In genomic region chr1:112700290-112701226, GRCh38 we compare ENCODE assay signal across 1 cellular context.
A peak's percentile ranks its signal among the peaks of the same experiment; 100 is the strongest.
TF ChIP-seq lines count a peak whose summit lies in the region.

No MANE protein-coding gene starts in this region.

TF ChIP-seq in GM12878, 131 proteins besides CTCF, POLR2A, EP300 and RAD21 (continued from another document):
- TF ChIP-seq, protein P1, sequence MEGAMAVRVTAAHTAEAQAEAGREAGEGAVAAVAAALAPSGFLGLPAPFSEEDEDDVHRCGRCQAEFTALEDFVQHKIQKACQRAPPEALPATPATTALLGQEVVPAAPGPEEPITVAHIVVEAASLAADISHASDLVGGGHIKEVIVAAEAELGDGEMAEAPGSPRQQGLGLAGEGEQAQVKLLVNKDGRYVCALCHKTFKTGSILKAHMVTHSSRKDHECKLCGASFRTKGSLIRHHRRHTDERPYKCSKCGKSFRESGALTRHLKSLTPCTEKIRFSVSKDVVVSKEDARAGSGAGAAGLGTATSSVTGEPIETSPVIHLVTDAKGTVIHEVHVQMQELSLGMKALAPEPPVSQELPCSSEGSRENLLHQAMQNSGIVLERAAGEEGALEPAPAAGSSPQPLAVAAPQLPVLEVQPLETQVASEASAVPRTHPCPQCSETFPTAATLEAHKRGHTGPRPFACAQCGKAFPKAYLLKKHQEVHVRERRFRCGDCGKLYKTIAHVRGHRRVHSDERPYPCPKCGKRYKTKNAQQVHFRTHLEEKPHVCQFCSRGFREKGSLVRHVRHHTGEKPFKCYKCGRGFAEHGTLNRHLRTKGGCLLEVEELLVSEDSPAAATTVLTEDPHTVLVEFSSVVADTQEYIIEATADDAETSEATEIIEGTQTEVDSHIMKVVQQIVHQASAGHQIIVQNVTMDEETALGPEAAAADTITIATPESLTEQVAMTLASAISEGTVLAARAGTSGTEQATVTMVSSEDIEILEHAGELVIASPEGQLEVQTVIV (IDR thresholded peaks at IDR 0.05; ENCODE audit: borderline replicate concordance, partially characterized antibody) = no peak
- TF ChIP-seq, protein P2, sequence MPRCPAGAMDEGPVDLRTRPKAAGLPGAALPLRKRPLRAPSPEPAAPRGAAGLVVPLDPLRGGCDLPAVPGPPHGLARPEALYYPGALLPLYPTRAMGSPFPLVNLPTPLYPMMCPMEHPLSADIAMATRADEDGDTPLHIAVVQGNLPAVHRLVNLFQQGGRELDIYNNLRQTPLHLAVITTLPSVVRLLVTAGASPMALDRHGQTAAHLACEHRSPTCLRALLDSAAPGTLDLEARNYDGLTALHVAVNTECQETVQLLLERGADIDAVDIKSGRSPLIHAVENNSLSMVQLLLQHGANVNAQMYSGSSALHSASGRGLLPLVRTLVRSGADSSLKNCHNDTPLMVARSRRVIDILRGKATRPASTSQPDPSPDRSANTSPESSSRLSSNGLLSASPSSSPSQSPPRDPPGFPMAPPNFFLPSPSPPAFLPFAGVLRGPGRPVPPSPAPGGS (IDR thresholded peaks at IDR 0.05; ENCODE audit: borderline replicate concordance, insufficient read depth, low read depth, low read length, poor library complexity, severe bottlenecking) = peak; percentile 55
- TF ChIP-seq MEF2B (IDR thresholded peaks at IDR 0.05; ENCODE audit: partially characterized antibody, poor library complexity, severe bottlenecking) (peak; percentile 88), EED (IDR thresholded peaks at IDR 0.05; ENCODE audit: low read depth) (peak; percentile 63; the same call in 1 of the 2 replicates), SUZ12 (IDR thresholded peaks at IDR 0.05; ENCODE audit: unreplicated experiment) (no peak), DPF2 (IDR thresholded peaks at IDR 0.05) (peak; percentile 72), CEBPB (IDR thresholded peaks at IDR 0.05; ENCODE audit: borderline replicate concordance in 1 of 2, low read depth in 2 of 2, low read length in 2 of 2) (no peak), MYB (IDR thresholded peaks at IDR 0.05; ENCODE audit: borderline replicate concordance, low read depth, low read length) (no peak), NFIC (IDR thresholded peaks at IDR 0.05; ENCODE audit: low read depth, low read length) (peak; percentile 42; the same call in 1 of the 2 replicates), MAX (IDR thresholded peaks at IDR 0.05; ENCODE audit: low read depth, low read length) (no peak), MTA3 (IDR thresholded peaks at IDR 0.05; ENCODE audit: borderline replicate concordance, low read length) (no peak), SKIL (IDR thresholded peaks at IDR 0.05; ENCODE audit: low read depth, poor library complexity, severe bottlenecking) (peak; percentile 67), NFYA (IDR thresholded peaks at IDR 0.05; ENCODE audit: borderline replicate concordance, low read depth, low read length) (no peak), KAT2A (conservative IDR thresholded peaks at IDR 0.05; ENCODE audit: control insufficient read depth, low read depth, low read length) (no peak), SP1 (IDR thresholded peaks at IDR 0.05; ENCODE audit: low read depth, low read length) (no peak), PML (IDR thresholded peaks at IDR 0.05; ENCODE audit: low read length) (peak; percentile 70), CREB1 (IDR thresholded peaks at IDR 0.05; ENCODE audit: low read depth) (peak; percentile 51; the same call in 1 of the 2 replicates), NRF1 (conservative IDR thresholded peaks at IDR 0.05; ENCODE audit: low read depth, low read length) (no peak), TARDBP (IDR thresholded peaks at IDR 0.05; ENCODE audit: borderline replicate concordance) (no peak), RBBP5 (conservative IDR thresholded peaks at IDR 0.05) (no peak), YBX1 (IDR thresholded peaks at IDR 0.05) (no peak), PBX3 (IDR thresholded peaks at IDR 0.05; ENCODE audit: insufficient replicate concordance, low read depth, low read length) (no peak), TCF12 (IDR thresholded peaks at IDR 0.05; ENCODE audit: low read depth, low read length) (0 out of 2 replicates have a peak, but pooled peaks have one; percentile 19), CBX3 (IDR thresholded peaks at IDR 0.05; ENCODE audit: borderline replicate concordance, low read depth) (no peak), FOXK2 (IDR thresholded peaks at IDR 0.05) (no peak), ATF7 (IDR thresholded peaks at IDR 0.05; ENCODE audit: low read depth) (peak; percentile 98), JUND (IDR thresholded peaks at IDR 0.05; ENCODE audit: low read depth, low read length) (peak; percentile 24; the same call in 1 of the 2 replicates), SMAD1 (IDR thresholded peaks at IDR 0.05; ENCODE audit: low read depth, partially characterized antibody) (peak; percentile 97), CHD4 (IDR thresholded peaks at IDR 0.05) (no peak), SMARCA5 (IDR thresholded peaks at IDR 0.05) (no peak), SPI1 (IDR thresholded peaks at IDR 0.05; ENCODE audit: borderline replicate concordance, insufficient read depth, low read depth, low read length) (0 out of 2 replicates have a peak, but pooled peaks have one; percentile 7), CREM (IDR thresholded peaks at IDR 0.05; ENCODE audit: low read depth) (peak; percentile 33; the same call in 1 of the 2 replicates), ZNF384 (IDR thresholded peaks at IDR 0.05; ENCODE audit: borderline replicate concordance, low read depth, low read length) (no peak)
- TF ChIP-seq, protein P3, sequence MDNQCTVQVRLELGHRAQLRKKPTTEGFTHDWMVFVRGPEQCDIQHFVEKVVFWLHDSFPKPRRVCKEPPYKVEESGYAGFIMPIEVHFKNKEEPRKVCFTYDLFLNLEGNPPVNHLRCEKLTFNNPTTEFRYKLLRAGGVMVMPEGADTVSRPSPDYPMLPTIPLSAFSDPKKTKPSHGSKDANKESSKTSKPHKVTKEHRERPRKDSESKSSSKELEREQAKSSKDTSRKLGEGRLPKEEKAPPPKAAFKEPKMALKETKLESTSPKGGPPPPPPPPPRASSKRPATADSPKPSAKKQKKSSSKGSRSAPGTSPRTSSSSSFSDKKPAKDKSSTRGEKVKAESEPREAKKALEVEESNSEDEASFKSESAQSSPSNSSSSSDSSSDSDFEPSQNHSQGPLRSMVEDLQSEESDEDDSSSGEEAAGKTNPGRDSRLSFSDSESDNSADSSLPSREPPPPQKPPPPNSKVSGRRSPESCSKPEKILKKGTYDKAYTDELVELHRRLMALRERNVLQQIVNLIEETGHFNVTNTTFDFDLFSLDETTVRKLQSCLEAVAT (IDR thresholded peaks at IDR 0.05) = no peak
- TF ChIP-seq, protein P4, sequence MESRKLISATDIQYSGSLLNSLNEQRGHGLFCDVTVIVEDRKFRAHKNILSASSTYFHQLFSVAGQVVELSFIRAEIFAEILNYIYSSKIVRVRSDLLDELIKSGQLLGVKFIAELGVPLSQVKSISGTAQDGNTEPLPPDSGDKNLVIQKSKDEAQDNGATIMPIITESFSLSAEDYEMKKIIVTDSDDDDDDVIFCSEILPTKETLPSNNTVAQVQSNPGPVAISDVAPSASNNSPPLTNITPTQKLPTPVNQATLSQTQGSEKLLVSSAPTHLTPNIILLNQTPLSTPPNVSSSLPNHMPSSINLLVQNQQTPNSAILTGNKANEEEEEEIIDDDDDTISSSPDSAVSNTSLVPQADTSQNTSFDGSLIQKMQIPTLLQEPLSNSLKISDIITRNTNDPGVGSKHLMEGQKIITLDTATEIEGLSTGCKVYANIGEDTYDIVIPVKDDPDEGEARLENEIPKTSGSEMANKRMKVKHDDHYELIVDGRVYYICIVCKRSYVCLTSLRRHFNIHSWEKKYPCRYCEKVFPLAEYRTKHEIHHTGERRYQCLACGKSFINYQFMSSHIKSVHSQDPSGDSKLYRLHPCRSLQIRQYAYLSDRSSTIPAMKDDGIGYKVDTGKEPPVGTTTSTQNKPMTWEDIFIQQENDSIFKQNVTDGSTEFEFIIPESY (IDR thresholded peaks at IDR 0.05) = no peak
